ENCODE assay signal across 8 cellular contexts in the genomic region with DNA sequence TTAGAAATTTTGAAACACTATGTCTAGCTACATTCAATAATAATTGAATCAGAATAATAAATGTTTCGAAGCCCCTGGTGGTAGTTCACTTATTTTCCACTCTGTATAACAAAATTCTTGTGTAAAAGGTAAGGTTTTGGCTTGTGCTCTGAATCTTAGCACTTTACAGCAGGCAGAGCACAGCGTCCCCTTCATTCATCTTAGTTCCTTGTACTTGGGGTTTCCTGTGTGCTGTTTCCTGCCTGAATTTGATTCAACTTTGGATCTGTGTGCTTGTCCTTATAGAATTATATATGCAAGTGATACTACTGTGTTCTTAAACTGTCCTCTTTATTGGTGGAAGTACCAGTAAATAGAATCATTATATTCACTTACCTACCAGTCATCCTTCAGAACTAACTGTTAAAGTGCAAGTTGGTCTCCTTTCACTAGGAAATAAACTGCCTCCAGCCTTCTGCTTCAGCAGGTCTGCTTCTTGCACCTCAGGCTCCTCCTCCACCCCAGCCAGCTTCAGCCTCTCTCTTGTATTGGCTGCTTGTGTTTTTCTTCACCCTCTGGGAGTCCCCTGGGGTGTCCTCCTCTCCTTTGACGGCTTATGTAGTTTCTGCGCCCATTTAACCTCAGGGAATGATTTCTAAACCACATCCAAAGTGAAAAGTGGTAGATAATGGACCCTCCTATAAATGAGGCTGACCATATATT. TPM values are rescaled to one million over a fixed set of nuclear protein-coding genes. Genes with fewer than 3 reads are reported as not detected.
DNase-seq lines count a peak whose midpoint lies in the region; ATAC-seq and TF ChIP-seq lines count a peak whose summit lies in the region.

No MANE protein-coding gene starts in this region.

- ATAC-seq in Right ventricle myocardium inferior = peak; percentile 63
- ATAC-seq in activated CD8-positive, alpha-beta T cell treated with anti-CD3 and anti-CD28 coated beads, Interleukin-2, amount 10 ng/mL, durations not matched to agents 7 days and 5 days = peak; percentile 75

- H3K9me3 Mint-ChIP-seq in activated CD8-positive, alpha-beta T cell treated with anti-CD3 and anti-CD28 coated beads, Interleukin-2, amount 10 ng/mL, durations not matched to agents 7 days and 5 days (ENCODE audit: insufficient read depth) = no peaks in the 10 kb centered on the region

- peaks cover 7% of the 10 kb centered on the region for H3K36me3 Mint-ChIP-seq in activated CD8-positive, alpha-beta T cell treated with anti-CD3 and anti-CD28 coated beads, Interleukin-2, amount 10 ng/mL, durations not matched to agents 7 days and 5 days (ENCODE audit: low read depth)

- TF ChIP-seq CTCF in adrenal gland (IDR thresholded peaks at IDR 0.05) (no peak), prostate gland (IDR thresholded peaks at IDR 0.05) (no peak)

- H3K9me3 ChIP-seq in adrenal gland (replicated peaks in 1 of 3) (no peaks in the 10 kb centered on the region), prostate gland (no peaks in the 10 kb centered on the region)

- H3K4me3 ChIP-seq in urinary bladder (ENCODE audit: low read depth, low read length) (no peak overlapping the region), adrenal gland (no peak overlapping the region), prostate gland (no peak overlapping the region)

- peak overlapping the region; percentile 75 for H3K27ac Mint-ChIP-seq in activated CD8-positive, alpha-beta T cell treated with anti-CD3 and anti-CD28 coated beads, Interleukin-2, amount 10 ng/mL, durations not matched to agents 7 days and 5 days

- intact Hi-C loops in Right ventricle myocardium inferior (cut with DNase I) (no loop called here), cardiac septum (cut with DNase I) (no loop called here), adrenal gland (cut with DNase I) (no loop called here), prostate gland (cut with DNase I) (loop anchor here (5.0 kb wide), 1 partner anchor 51 kb away; no protein-coding TSS in a partner anchor)

- 55% methylated on average over 4 of the region's 4 CpGs for WGBS in urinary bladder
- WGBS in adrenal gland, 4 donors = 78 to 81% (median 81%) methylated on average over 4 of the region's 4 CpGs
- 70% methylated on average over 4 of the region's 4 CpGs for whole genome bisulfite sequencing in prostate gland

- H3K27ac ChIP-seq in urinary bladder (ENCODE audit: low read depth) (peak overlapping the region; percentile 60), adrenal gland (no peak overlapping the region), prostate gland (no peak overlapping the region)

- no peaks in the 10 kb centered on the region for H3K27me3 Mint-ChIP-seq in activated CD8-positive, alpha-beta T cell treated with anti-CD3 and anti-CD28 coated beads, Interleukin-2, amount 10 ng/mL, durations not matched to agents 7 days and 5 days (ENCODE audit: low read depth)

- H3K4me1 Mint-ChIP-seq in activated CD8-positive, alpha-beta T cell treated with anti-CD3 and anti-CD28 coated beads, Interleukin-2, amount 10 ng/mL, durations not matched to agents 7 days and 5 days (ENCODE audit: low read depth) = peaks cover 41% of the 10 kb centered on the region

- TF ChIP-seq POLR2A in adrenal gland (IDR thresholded peaks at IDR 0.05) = no peak
- TF ChIP-seq POLR2A in prostate gland (IDR thresholded peaks at IDR 0.05) = no peak

- POLR2A ChIA-PET in activated CD8-positive, alpha-beta T cell treated with anti-CD3 and anti-CD28 coated beads, Interleukin-2, amount 10 ng/mL, durations not matched to agents 7 days and 5 days (lab: Charles Lee) = interaction anchor here (0.6 kb wide), 1 partner anchor 31 kb away, joined by 3 read pairs; no protein-coding TSS in a partner anchor

- CTCF ChIA-PET in activated CD8-positive, alpha-beta T cell treated with anti-CD3 and anti-CD28 coated beads, Interleukin-2, amount 10 ng/mL, durations not matched to agents 7 days and 5 days (lab: Charles Lee) = interaction anchor here (1.5 to 3.2 kb wide), 3 partner anchors 12 to 69 kb away, joined by 3 to 16 read pairs (median 5); no protein-coding TSS in a partner anchor

- DNase-seq in Right ventricle myocardium inferior (ENCODE audit: missing footprints) (no peak), cardiac septum (ENCODE audit: low spot score) (no peak), iPS DF 19.7 (ENCODE audit: low read depth, low spot score) (peak; percentile 15), adrenal gland (no peak), prostate gland (ENCODE audit: low spot score) (no peak), COR-L47 (lab: John Stamatoyannopoulos, UW) (no peak)
- DNase-seq in activated CD8-positive, alpha-beta T cell treated with anti-CD3 and anti-CD28 coated beads, Interleukin-2, amount 10 ng/mL, durations not matched to agents 7 days and 5 days = peak; percentile 29

- no peaks in the 10 kb centered on the region for H3K27me3 ChIP-seq in adrenal gland
- no peaks in the 10 kb centered on the region for H3K27me3 ChIP-seq in prostate gland (replicated peaks; ENCODE audit: insufficient read depth)

- H3K4me1 ChIP-seq in urinary bladder (ENCODE audit: insufficient read depth) = no peaks in the 10 kb centered on the region
- H3K4me1 ChIP-seq in adrenal gland (replicated peaks in 1 of 2) = peaks cover 0 to 14% of the 10 kb centered on the region in 2 donors
- no peaks in the 10 kb centered on the region for H3K4me1 ChIP-seq in prostate gland (replicated peaks)

- H3K36me3 ChIP-seq in urinary bladder (ENCODE audit: insufficient read depth) = no peaks in the 10 kb centered on the region
- H3K36me3 ChIP-seq in adrenal gland (replicated peaks in 1 of 2) = no peaks in the 10 kb centered on the region
- no peaks in the 10 kb centered on the region for H3K36me3 ChIP-seq in prostate gland

- no peak overlapping the region for H3K4me3 Mint-ChIP-seq in activated CD8-positive, alpha-beta T cell treated with anti-CD3 and anti-CD28 coated beads, Interleukin-2, amount 10 ng/mL, durations not matched to agents 7 days and 5 days

RNA-seq across cellular contexts. Expression of a gene that starts 28.8 kb away (rescaled TPM):
- total RNA-seq in Right ventricle myocardium inferior = 94.9 TPM
- total RNA-seq in cardiac septum = 98.3 TPM
- total RNA-seq in activated CD8-positive, alpha-beta T cell treated with anti-CD3 and anti-CD28 coated beads, Interleukin-2, amount 10 ng/mL, durations not matched to agents 7 days and 5 days = 10 to 100 TPM; 29.6 to 33.9 TPM
- 293 TPM for total RNA-seq in urinary bladder
- 5.3 TPM for polyA plus RNA-seq in urinary bladder
- 10 to 100 TPM; 22.5 to 89.6 (median 63.1) TPM for total RNA-seq in adrenal gland
- polyA plus RNA-seq in adrenal gland = 1 to 10 TPM; 1.9 to 9.0 (median 7.9) TPM
- 100 to 1,000 TPM; 111 to 119 TPM for total RNA-seq in prostate gland

Comparison
In these comparisons a context has a peak if more than half of its experiments do, and no peak if none do; other contexts are left out.
1. DNase-seq: peak in activated CD8-positive, alpha-beta T cell treated with anti-CD3 and anti-CD28 coated beads, Interleukin-2, amount 10 ng/mL, durations not matched to agents 7 days and 5 days (single experiment) and iPS DF 19.7 (single experiment); none in Right ventricle myocardium inferior (single experiment), cardiac septum (single experiment), adrenal gland (0 of 7), prostate gland (single experiment) and COR-L47 (single experiment).